17 cellular contexts compared by ENCODE assay signal in genomic region chr1:204348197-204348596, GRCh38. TPM values are rescaled to one million over a fixed set of nuclear protein-coding genes. Genes with fewer than 3 reads are reported as not detected.
A peak's percentile ranks its signal among the peaks of the same experiment; 100 is the strongest.
DNase-seq lines count a peak whose midpoint lies in the region; ATAC-seq and TF ChIP-seq lines count a peak whose summit lies in the region.
"Had no signal": no experiment of that assay in that cellular context is flagged by ENCODE, and none has a peak within 500 bp of the region (broad histone marks: within the 10 kb centered on the region; RNA-seq: fewer than 3 reads in every experiment).

No MANE protein-coding gene starts in this region.

- no peak overlapping the region for H3K4me3 ChIP-seq in breast epithelium
- H3K4me3 ChIP-seq in mammary epithelial cell (replicated peaks in 1 of 3; ENCODE audit: insufficient read depth in 1 of 3, low read depth in 2 of 3, low read length in 3 of 3), result no peak overlapping the region
- H3K4me3 ChIP-seq in neuronal stem cell (ENCODE audit: low read length in 2 of 2), result peak overlapping the region; percentile 21 to 29
- no peak overlapping the region for H3K4me3 ChIP-seq in upper lobe of left lung
- H3K4me3 ChIP-seq: SK-N-MC had no signal

- H3K9ac ChIP-seq in mammary epithelial cell (ENCODE audit: insufficient read depth, low read length), result no peak overlapping the region
- H3K9ac ChIP-seq in neuronal stem cell (ENCODE audit: low read depth, low read length, poor library complexity), result no peak overlapping the region

- peaks cover 0 to 3% of the 10 kb centered on the region in 2 donors for H3K27me3 Mint-ChIP-seq in natural killer cell (ENCODE audit: low read depth in 2 of 2)
- H3K27me3 Mint-ChIP-seq: activated naive CD8-positive, alpha-beta T cell had no signal

- no peak for DNase-seq in breast epithelium (ENCODE audit: low spot score in 2 of 2)
- DNase-seq in mammary epithelial cell, result no peak
- DNase-seq in left lobe of liver (ENCODE audit: low spot score), result no peak
- no peak for DNase-seq in neuronal stem cell (ENCODE audit: low spot score)
- DNase-seq in upper lobe of left lung, result no peak
- DNase-seq in natural killer cell, result no peak
- DNase-seq: 8988T; activated CD4-positive, alpha-beta T cell treated with anti-CD3 and anti-CD28 coated beads, Interleukin-2, amount 50 U/mL, for 1 hour; activated T-cell treated with anti-CD3 and anti-CD28 coated beads, Interleukin-2, amount 50 U/mL, for 1 hour; CD4-positive, CD25-positive, alpha-beta regulatory T cell; effector CD8-positive, alpha-beta T cell; NCI-H187; NCI-H510A had no signal

- no peaks in the 10 kb centered on the region for H4K20me1 ChIP-seq in mammary epithelial cell (ENCODE audit: insufficient read depth, low read length)

- H3K14ac ChIP-seq in neuronal stem cell (ENCODE audit: low read length), result no peak overlapping the region

- H3K79me1 ChIP-seq in neuronal stem cell (ENCODE audit: low read depth, low read length), result no peaks in the 10 kb centered on the region

- no peaks in the 10 kb centered on the region for H3K4me1 Mint-ChIP-seq in natural killer cell

- peak; percentile 33 for ATAC-seq in left lobe of liver
- no peak for ATAC-seq in upper lobe of left lung (ENCODE audit: low FRiP score in 2 of 2)
- ATAC-seq in HG03097 (IDR thresholded peaks at IDR 0.05; ENCODE audit: low FRiP score, unreplicated experiment), result no peak
- ATAC-seq in GM19467 (IDR thresholded peaks at IDR 0.05; ENCODE audit: unreplicated experiment), result no peak
- ATAC-seq in natural killer cell, result no peak

- H3K4me1 ChIP-seq in breast epithelium (peaks cover 0 to 4% of the 10 kb centered on the region in 2 donors), mammary epithelial cell (ENCODE audit: insufficient read depth, low read length) (no peaks in the 10 kb centered on the region), neuronal stem cell (ENCODE audit: control insufficient read depth in 2 of 2, insufficient read depth in 1 of 2, low read depth in 1 of 2, low read length in 2 of 2) (peaks cover 15 to 54% of the 10 kb centered on the region in 2 donors), upper lobe of left lung (peaks cover 0 to 21% (median 11%) of the 10 kb centered on the region in 4 donors)

- intact Hi-C loops in breast epithelium (cut with DNase I; ENCODE audit: low total_unique reads), result no loop called here
- intact Hi-C loops in mammary epithelial cell (cut with micrococcal nuclease), result no loop called here
- intact Hi-C loops in natural killer cell (cut with micrococcal nuclease), result no loop called here

- H2BK12ac ChIP-seq in neuronal stem cell (ENCODE audit: low read length), result no peak overlapping the region

- CTCF ChIA-PET in mammary epithelial cell (lab: Charles Lee; ENCODE audit: low non-redundant PET), result no interaction called here

- no peak overlapping the region for H4K8ac ChIP-seq in neuronal stem cell (ENCODE audit: low read depth, low read length)

- in situ Hi-C loops in mammary epithelial cell (cut with MboI; ENCODE audit: low sequenced_read_pairs in 2 of 2), result no loop called here

- no peak overlapping the region for H2AFZ ChIP-seq in mammary epithelial cell (ENCODE audit: low read depth, low read length)
- peak overlapping the region; percentile 33 for H2AFZ ChIP-seq in neuronal stem cell (ENCODE audit: low read length)

- TF ChIP-seq POLR2A in breast epithelium (IDR thresholded peaks at IDR 0.05) (no peak), upper lobe of left lung (IDR thresholded peaks at IDR 0.05) (no peak)

- no peak overlapping the region for H2BK120ac ChIP-seq in neuronal stem cell (ENCODE audit: low read depth, low read length)

- no peak overlapping the region for H3K27ac Mint-ChIP-seq in natural killer cell
- H3K27ac Mint-ChIP-seq: activated naive CD8-positive, alpha-beta T cell; CD4-positive, CD25-positive, alpha-beta regulatory T cell had no signal

- WGBS in mammary epithelial cell (ENCODE audit: low coverage, missing lambda C conversion rate), result 87% methylated on average over 5 of the region's 6 CpGs
- no CpG with 5 or more reads among the region's 6 CpGs for WGBS in neuronal stem cell (ENCODE audit: extremely low coverage in 2 of 2, insufficient read length in 2 of 2, insufficient replicate concordance in 1 of 2), 2 donors
- 66 to 70% methylated on average over 6 of the region's 6 CpGs for WGBS in upper lobe of left lung, 2 donors

- H3K27me3 ChIP-seq in breast epithelium, result no peaks in the 10 kb centered on the region
- H3K27me3 ChIP-seq in mammary epithelial cell (ENCODE audit: insufficient read depth, low read length), result no peaks in the 10 kb centered on the region
- peaks cover 0 to 19% (median 0%) of the 10 kb centered on the region in 3 experiments for H3K27me3 ChIP-seq in neuronal stem cell (ENCODE audit: control insufficient read depth in 3 of 3, insufficient read depth in 3 of 3, low read depth in 1 of 3, low read length in 3 of 3)
- H3K27me3 ChIP-seq in upper lobe of left lung, result no peaks in the 10 kb centered on the region

- H3K4me3 Mint-ChIP-seq in natural killer cell, result no peak overlapping the region
- H3K4me3 Mint-ChIP-seq: activated naive CD8-positive, alpha-beta T cell; CD4-positive, CD25-positive, alpha-beta regulatory T cell had no signal

- H3K79me2 ChIP-seq in mammary epithelial cell (ENCODE audit: insufficient read depth, low read length), result no peaks in the 10 kb centered on the region

- no peaks in the 10 kb centered on the region for H3K36me3 Mint-ChIP-seq in natural killer cell
- H3K36me3 Mint-ChIP-seq: activated naive CD8-positive, alpha-beta T cell; CD4-positive, CD25-positive, alpha-beta regulatory T cell had no signal

- H3K27ac ChIP-seq in breast epithelium, result peak overlapping the region; percentile 21 to 64
- H3K27ac ChIP-seq in mammary epithelial cell (ENCODE audit: insufficient read depth, low read depth, low read length), result no peak overlapping the region
- H3K27ac ChIP-seq in neuronal stem cell (replicated peaks; ENCODE audit: low read length), result no peak overlapping the region
- peak overlapping the region; percentile 15 to 75 (median 26) for H3K27ac ChIP-seq in upper lobe of left lung
- H3K27ac ChIP-seq: SK-N-MC had no signal

- no peak overlapping the region for H2BK5ac ChIP-seq in neuronal stem cell (ENCODE audit: low read length)

- BruUV-seq in mammary epithelial cell (replicated peaks; lab: Mats Ljungman, UMichigan), result no TSS peak

- H2BK15ac ChIP-seq in neuronal stem cell (ENCODE audit: low read length), result no peak overlapping the region

- H2AK5ac ChIP-seq in neuronal stem cell (ENCODE audit: low read depth, low read length), result no peak overlapping the region

- H3K36me3 ChIP-seq in breast epithelium, result no peaks in the 10 kb centered on the region
- no peaks in the 10 kb centered on the region for H3K36me3 ChIP-seq in mammary epithelial cell (ENCODE audit: insufficient read depth, low read length)
- H3K36me3 ChIP-seq in neuronal stem cell (replicated peaks in 1 of 2; ENCODE audit: control insufficient read depth in 2 of 2, insufficient read depth in 2 of 2, low read length in 2 of 2), result no peaks in the 10 kb centered on the region
- H3K36me3 ChIP-seq in upper lobe of left lung, result no peaks in the 10 kb centered on the region

- no peak overlapping the region for H3K23ac ChIP-seq in neuronal stem cell (ENCODE audit: low read depth, low read length, poor library complexity)

- TF ChIP-seq CTCF in breast epithelium (IDR thresholded peaks at IDR 0.05) (no peak), mammary epithelial cell (conservative IDR thresholded peaks at IDR 0.05 in 1 of 2, IDR thresholded peaks at IDR 0.05 in 1 of 2; ENCODE audit: extremely low read depth in 1 of 2, insufficient read depth in 1 of 2, low read depth in 1 of 2, low read length in 2 of 2) (no peak), upper lobe of left lung (IDR thresholded peaks at IDR 0.05) (no peak), natural killer cell (IDR thresholded peaks at IDR 0.05) (no peak)

- no peaks in the 10 kb centered on the region for H3K9me3 Mint-ChIP-seq in natural killer cell

- no peak overlapping the region for H3K4ac ChIP-seq in neuronal stem cell (ENCODE audit: low read length)

- no peak overlapping the region for H4K91ac ChIP-seq in neuronal stem cell (ENCODE audit: low read depth, low read length, poor library complexity)

- H3K18ac ChIP-seq in neuronal stem cell (ENCODE audit: low read length), result no peak overlapping the region

- dilution Hi-C loops in mammary epithelial cell (cut with HindIII; ENCODE audit: low sequenced_read_pairs), result no loop called here

- no peaks in the 10 kb centered on the region for H3K9me3 ChIP-seq in breast epithelium
- H3K9me3 ChIP-seq in mammary epithelial cell (replicated peaks; ENCODE audit: insufficient read depth, low read length), result no peaks in the 10 kb centered on the region
- no peaks in the 10 kb centered on the region for H3K9me3 ChIP-seq in neuronal stem cell (replicated peaks in 1 of 2; ENCODE audit: control insufficient read depth in 2 of 2, insufficient read depth in 1 of 2, low read depth in 1 of 2, low read length in 2 of 2)
- H3K9me3 ChIP-seq in upper lobe of left lung, result no peaks in the 10 kb centered on the region

- H3K4me2 ChIP-seq in mammary epithelial cell (ENCODE audit: insufficient read depth, low read depth, low read length) (no peak overlapping the region), neuronal stem cell (ENCODE audit: insufficient read depth, low read length, poor library complexity, severe bottlenecking) (no peak overlapping the region)

- TF ChIP-seq EP300 in upper lobe of left lung (IDR thresholded peaks at IDR 0.05), result no peak

RNA-seq across cellular contexts. Expression of gene PLEKHA6, which starts 11.5 kb away (rescaled TPM):
- 10 to 100 TPM in 2 of 3 donors, 1 to 10 TPM in 1; 1.4 to 34.0 (median 17.7) TPM for total RNA-seq in breast epithelium
- 10 to 100 TPM in 1 of 2 donors, 1 to 10 TPM in 1; 4.8 to 11.8 TPM for total RNA-seq in mammary epithelial cell
- polyA plus RNA-seq in mammary epithelial cell, result 7.4 TPM
- 11.8 TPM for polyA minus RNA-seq in mammary epithelial cell
- total RNA-seq in left lobe of liver, result 28.8 TPM
- 0.49 TPM for polyA plus RNA-seq in neuronal stem cell (2013, experiment 1 of 2)
- 0.48 TPM for polyA plus RNA-seq in neuronal stem cell (2013, experiment 2 of 2)
- total RNA-seq in upper lobe of left lung, result 1 to 10 TPM; 3.3 to 6.9 (median 4.9) TPM
- under 1 TPM; 0.10 to 0.43 (median 0.16) TPM for total RNA-seq in natural killer cell
- polyA plus RNA-seq: CD4-positive, CD25-positive, alpha-beta regulatory T cell had no signal

Comparison
In these comparisons a context has a peak if more than half of its experiments do, and no peak if none do; other contexts are left out.
1. H3K27ac ChIP-seq: peak in breast epithelium (2 of 2) and upper lobe of left lung (4 of 4); none in mammary epithelial cell (single experiment) and neuronal stem cell (single experiment).
2. H3K4me3 ChIP-seq: peak in neuronal stem cell (2 of 2); none in breast epithelium (0 of 3), mammary epithelial cell (0 of 3) and upper lobe of left lung (0 of 4).